ENCODE assay signal across 8 cellular contexts in genomic region chr15:22980189-22981136, GRCh38. TPM values are rescaled to one million over a fixed set of nuclear protein-coding genes. Genes with fewer than 3 reads are reported as not detected.
A peak's percentile ranks its signal among the peaks of the same experiment; 100 is the strongest.
DNase-seq lines count a peak whose midpoint lies in the region; FAIRE-seq and TF ChIP-seq lines count a peak whose summit lies in the region.

TSS of gene CYFIP1 (minus strand) at chr15:22980368. CDS start at chr15:22947285, 33,083 bp downstream.

- in situ Hi-C loops in HAP-1 (cut with MboI; ENCODE audit: low sequenced_read_pairs) = no loop called here

- peaks cover 5% of the 10 kb centered on the region for H3K79me1 ChIP-seq in mesendoderm (ENCODE audit: low read length)

- H3K4me1 Mint-ChIP-seq in activated CD4-positive, alpha-beta T cell treated with anti-CD3 and anti-CD28 coated beads, Interleukin-2, amount 10 ng/mL, durations not matched to agents 7 days and 5 days = peaks cover 18% of the 10 kb centered on the region

- H3K79me2 ChIP-seq in endothelial cell of umbilical vein (ENCODE audit: control insufficient read depth, insufficient read depth, low read length) (peaks cover 37% of the 10 kb centered on the region), mesendoderm (ENCODE audit: control insufficient read depth, insufficient read depth, low read length) (peaks cover 11% of the 10 kb centered on the region)

- H2BK5ac ChIP-seq in mesendoderm (ENCODE audit: low read length) = no peak within 1 kb of the TSS

- peaks cover 6% of the 10 kb centered on the region for H3K4me1 ChIP-seq in HAP-1
- peaks cover 9% of the 10 kb centered on the region for H3K4me1 ChIP-seq in endothelial cell of umbilical vein (ENCODE audit: control insufficient read depth, extremely low read depth, insufficient read depth, low read length)
- H3K4me1 ChIP-seq in mesendoderm (ENCODE audit: control insufficient read depth, low read depth, low read length) = no peaks in the 10 kb centered on the region

- no peak within 1 kb of the TSS for H4K5ac ChIP-seq in mesendoderm (ENCODE audit: low read length)

- BruUV-seq in endothelial cell of umbilical vein (replicated peaks; lab: Mats Ljungman, UMichigan) = no TSS peak

- H3K9ac ChIP-seq in endothelial cell of umbilical vein (replicated peaks; ENCODE audit: extremely low read depth, insufficient read depth, low read length) (peak within 1 kb of the TSS; percentile 68), mesendoderm (ENCODE audit: low read length) (peak within 1 kb of the TSS; percentile 95)

- H4K8ac ChIP-seq in mesendoderm (ENCODE audit: low read depth, low read length) = peak within 1 kb of the TSS; percentile 60

- no peaks in the 10 kb centered on the region; the same call in 1 of the 2 replicates for H3K36me3 ChIP-seq in HAP-1 (replicated peaks)
- no peaks in the 10 kb centered on the region for H3K36me3 ChIP-seq in endothelial cell of umbilical vein (ENCODE audit: control insufficient read depth in 2 of 2, extremely low read depth in 1 of 2, insufficient read depth in 2 of 2, low read length in 2 of 2)
- H3K36me3 ChIP-seq in mesendoderm (ENCODE audit: control insufficient read depth, insufficient read depth, low read length) = no peaks in the 10 kb centered on the region

- H3K4ac ChIP-seq in mesendoderm (ENCODE audit: low read depth, low read length) = peak within 1 kb of the TSS; percentile 38

- TF ChIP-seq CTCF in endothelial cell of umbilical vein (IDR thresholded peaks at IDR 0.05; ENCODE audit: extremely low read depth in 1 of 2, insufficient read depth in 1 of 2, low read depth in 1 of 2, low read length in 2 of 2) = no peak

- no peaks in the 10 kb centered on the region for H3K9me1 ChIP-seq in endothelial cell of umbilical vein (replicated peaks; ENCODE audit: control insufficient read depth, extremely low read depth, insufficient read depth, low read length)

- H3K9me3 ChIP-seq in HAP-1 = no peaks in the 10 kb centered on the region
- no peaks in the 10 kb centered on the region for H3K9me3 ChIP-seq in endothelial cell of umbilical vein (replicated peaks; ENCODE audit: control insufficient read depth, insufficient read depth, low read length)

- H2BK120ac ChIP-seq in mesendoderm (ENCODE audit: low read depth, low read length) = no peak within 1 kb of the TSS

- H3K23ac ChIP-seq in mesendoderm (ENCODE audit: low read length) = peak within 1 kb of the TSS; percentile 72

- dilution Hi-C loops in endothelial cell of umbilical vein (cut with MboI; ENCODE audit: extremely low pct_ligation_motif_present, low sequenced_read_pairs) = no loop called here

- H3K27ac ChIP-seq in endothelial cell of umbilical vein (ENCODE audit: insufficient read depth, low read depth, low read length) = peak within 1 kb of the TSS; percentile 36
- no peak within 1 kb of the TSS for H3K27ac ChIP-seq in mesendoderm (ENCODE audit: low read depth, low read length)

- H3K4me3 Mint-ChIP-seq in activated CD4-positive, alpha-beta T cell treated with anti-CD3 and anti-CD28 coated beads, Interleukin-2, amount 10 ng/mL, durations not matched to agents 7 days and 5 days = peak within 1 kb of the TSS; percentile 78

- POLR2A ChIA-PET in activated CD4-positive, alpha-beta T cell treated with anti-CD3 and anti-CD28 coated beads, Interleukin-2, amount 10 ng/mL, durations not matched to agents 7 days and 5 days (lab: Charles Lee) = no interaction called here
- POLR2A ChIA-PET in endothelial cell of umbilical vein (lab: Charles Lee) = interaction anchor here (0.6 kb wide), 1 partner anchor 59 kb away, joined by 6 read pairs; no protein-coding TSS in a partner anchor

- CTCF ChIA-PET in activated CD4-positive, alpha-beta T cell treated with anti-CD3 and anti-CD28 coated beads, Interleukin-2, amount 10 ng/mL, durations not matched to agents 7 days and 5 days (lab: Charles Lee) = interaction anchor here (0.9 to 1.3 kb wide), 2 partner anchors 17 to 22 kb away, joined by 3 to 4 read pairs; no protein-coding TSS in a partner anchor
- CTCF ChIA-PET in endothelial cell of umbilical vein (lab: Charles Lee) = interaction anchor here (1.0 to 1.3 kb wide), 4 partner anchors 19 to 93 kb away, joined by 3 to 4 read pairs (median 3); no protein-coding TSS in a partner anchor

- H3K56ac ChIP-seq in mesendoderm (ENCODE audit: low read length) = peak within 1 kb of the TSS; percentile 92

- no peak within 1 kb of the TSS for H2AK5ac ChIP-seq in mesendoderm (ENCODE audit: low read length)

- peaks cover 22% of the 10 kb centered on the region for H3K27me3 Mint-ChIP-seq in activated CD4-positive, alpha-beta T cell treated with anti-CD3 and anti-CD28 coated beads, Interleukin-2, amount 10 ng/mL, durations not matched to agents 7 days and 5 days

- no peak within 1 kb of the TSS for H2BK15ac ChIP-seq in mesendoderm (replicated peaks; ENCODE audit: low read depth)

- TF ChIP-seq POLR2A in endothelial cell of umbilical vein (IDR thresholded peaks at IDR 0.05; ENCODE audit: low read depth, low read length) = peak; percentile 53

- no peaks in the 10 kb centered on the region for H4K20me1 ChIP-seq in endothelial cell of umbilical vein (replicated peaks; ENCODE audit: control insufficient read depth, extremely low read depth, insufficient read depth, low read length)

- DNase-seq in NOMO-1 treated with DMSO at 0.1 percent for 48 hours (lab: John Stamatoyannopoulos, UW; ENCODE audit: unreplicated experiment) (peak; percentile 17), NOMO-1 treated with dmso at 0.1 percent for 144 hours (lab: John Stamatoyannopoulos, UW; ENCODE audit: unreplicated experiment) (no peak), HAP-1 (ENCODE audit: low spot score in 2 of 2) (peak; percentile 80 to 89), NCI-H1105 (lab: John Stamatoyannopoulos, UW) (peak; percentile 6), endothelial cell of umbilical vein (ENCODE audit: low read depth, low spot score) (peak; percentile 83), mesendoderm (peak; percentile 89), stromal cell of bone marrow (ENCODE audit: low read depth) (peak; percentile 79)
- peak; percentile 12 for DNase-seq in activated CD4-positive, alpha-beta T cell treated with anti-CD3 and anti-CD28 coated beads, Interleukin-2, amount 10 ng/mL, durations not matched to agents 7 days and 5 days

- peak within 1 kb of the TSS; percentile 98 for H2AFZ ChIP-seq in endothelial cell of umbilical vein (ENCODE audit: low read depth, low read length)

- H3K4me2 ChIP-seq in endothelial cell of umbilical vein (ENCODE audit: insufficient read depth, low read length) = peak within 1 kb of the TSS; percentile 86
- H3K4me2 ChIP-seq in mesendoderm (ENCODE audit: low read length) = peak within 1 kb of the TSS; percentile 92

- peak within 1 kb of the TSS; percentile 25 for H3K27ac Mint-ChIP-seq in activated CD4-positive, alpha-beta T cell treated with anti-CD3 and anti-CD28 coated beads, Interleukin-2, amount 10 ng/mL, durations not matched to agents 7 days and 5 days

- H3K4me3 ChIP-seq in HAP-1 (peak within 1 kb of the TSS; percentile 76), endothelial cell of umbilical vein (replicated peaks in 1 of 3; ENCODE audit: insufficient read depth in 1 of 3, low read depth in 1 of 3, low read length in 3 of 3) (peak within 1 kb of the TSS; percentile 72 to 89 (median 80)), mesendoderm (ENCODE audit: low read length) (peak within 1 kb of the TSS; percentile 73)

- peak within 1 kb of the TSS; percentile 54 for H3K18ac ChIP-seq in mesendoderm (ENCODE audit: low read length)

- intact Hi-C loops in endothelial cell of umbilical vein (cut with micrococcal nuclease) = loop anchor here (1.0 kb wide), 1 partner anchor 47 kb away; no protein-coding TSS in a partner anchor

- H3K36me3 Mint-ChIP-seq in activated CD4-positive, alpha-beta T cell treated with anti-CD3 and anti-CD28 coated beads, Interleukin-2, amount 10 ng/mL, durations not matched to agents 7 days and 5 days (ENCODE audit: low read depth) = no peaks in the 10 kb centered on the region

- no CpG with 5 or more reads among the region's 99 CpGs for WGBS in mesendoderm (ENCODE audit: extremely low coverage, insufficient coverage, low lambda C conversion rate)

- H3K27me3 ChIP-seq in HAP-1 (ENCODE audit: low read depth) = no peaks in the 10 kb centered on the region
- no peaks in the 10 kb centered on the region for H3K27me3 ChIP-seq in endothelial cell of umbilical vein (ENCODE audit: control insufficient read depth in 2 of 2, insufficient read depth in 2 of 2, low read length in 2 of 2)
- H3K27me3 ChIP-seq in mesendoderm (ENCODE audit: insufficient read depth, low read length, poor library complexity) = no peaks in the 10 kb centered on the region

- no peak for FAIRE-seq in endothelial cell of umbilical vein (lab: Jason Lieb, UNC)

- no peaks in the 10 kb centered on the region for H3K9me3 Mint-ChIP-seq in activated CD4-positive, alpha-beta T cell treated with anti-CD3 and anti-CD28 coated beads, Interleukin-2, amount 10 ng/mL, durations not matched to agents 7 days and 5 days

TF ChIP-seq in endothelial cell of umbilical vein, 7 proteins besides CTCF, POLR2A, EP300 and RAD21:
- TF ChIP-seq MAX (IDR thresholded peaks at IDR 0.05; ENCODE audit: insufficient read depth, insufficient read length) (peak; percentile 14), JUN (IDR thresholded peaks at IDR 0.05; ENCODE audit: borderline replicate concordance, insufficient read depth, insufficient read length, low read depth) (no peak), POLR2AphosphoS5 (IDR thresholded peaks at IDR 0.05; ENCODE audit: insufficient read depth, low read depth, low read length) (peak; percentile 74), FOS (IDR thresholded peaks at IDR 0.05; ENCODE audit: borderline replicate concordance, insufficient read depth, low read length) (peak; percentile 78)

RNA-seq across cellular contexts. Expression of gene CYFIP1, which starts in this region (rescaled TPM):
- 10 to 100 TPM; 14.6 to 16.3 TPM for total RNA-seq in activated CD4-positive, alpha-beta T cell treated with anti-CD3 and anti-CD28 coated beads, Interleukin-2, amount 10 ng/mL, durations not matched to agents 7 days and 5 days
- total RNA-seq in endothelial cell of umbilical vein = 135 and 158 TPM in 2 replicates
- 67.4 and 81.4 TPM in 2 replicates for polyA plus RNA-seq in endothelial cell of umbilical vein
- polyA plus RNA-seq in endothelial cell of umbilical vein (2011; cell fraction: cytosol; rRNA removed) = 50.8 and 64.0 TPM in 2 replicates
- 86.2 and 89.0 TPM in 2 replicates for polyA plus RNA-seq in endothelial cell of umbilical vein (2011; cell fraction: nucleus; rRNA removed)
- 67.9 and 76.6 TPM in 2 replicates for polyA plus RNA-seq in endothelial cell of umbilical vein (2012)
- polyA minus RNA-seq in endothelial cell of umbilical vein = 214 and 271 TPM in 2 replicates
- polyA minus RNA-seq in endothelial cell of umbilical vein (2011; cell fraction: cytosol; rRNA and poly(A)+ RNA removed) = 23.0 TPM
- 51.3 and 75.1 TPM in 2 replicates for polyA minus RNA-seq in endothelial cell of umbilical vein (2011; cell fraction: nucleus; rRNA and poly(A)+ RNA removed)
- polyA plus RNA-seq in mesendoderm (2013, experiment 1 of 2) = 41.4 TPM
- polyA plus RNA-seq in mesendoderm (2013, experiment 2 of 2) = 43.9 TPM
